In genomic region chr18:8799593-8799992, GRCh38 we compare ENCODE assay signal across 1 cellular context.
TF ChIP-seq lines count a peak whose summit lies in the region.

No MANE protein-coding gene starts in this region.

TF ChIP-seq in H1, 55 proteins besides CTCF, POLR2A, EP300 and RAD21 (continued from another document):
- TF ChIP-seq CHD2 (IDR thresholded peaks at IDR 0.05; ENCODE audit: low read length) (no peak), TAF1 (IDR thresholded peaks at IDR 0.05; ENCODE audit: low read depth, low read length) (no peak)
